18 cellular contexts compared by ENCODE assay signal in the genomic region with DNA sequence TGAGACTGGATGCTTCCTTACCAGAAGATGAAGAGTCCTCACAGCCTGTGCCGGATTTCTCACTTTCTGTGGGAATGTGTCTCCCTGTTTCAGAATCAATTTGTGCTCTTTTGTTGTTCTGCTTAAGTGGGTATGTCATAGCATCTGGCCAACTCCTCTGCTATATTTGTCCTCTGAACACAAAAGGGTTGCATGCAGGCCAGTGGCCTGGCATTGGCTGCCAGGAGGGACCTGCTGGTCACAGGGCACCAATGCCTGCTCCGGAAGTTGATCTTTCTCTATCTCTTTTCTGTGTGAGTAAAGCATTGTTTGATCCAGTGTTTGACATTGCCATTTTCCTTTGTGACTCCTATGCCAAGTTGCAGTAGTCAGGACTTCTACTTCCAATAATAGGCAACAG. TPM values are rescaled to one million over a fixed set of nuclear protein-coding genes. Genes with fewer than 3 reads are reported as not detected.
DNase-seq lines count a peak whose midpoint lies in the region; ATAC-seq, FAIRE-seq and TF ChIP-seq lines count a peak whose summit lies in the region.
"Had no signal": no experiment of that assay in that cellular context is flagged by ENCODE, and none has a peak within 500 bp of the region (broad histone marks: within the 10 kb centered on the region; RNA-seq: fewer than 3 reads in every experiment).

No MANE protein-coding gene starts in this region.

- no peak overlapping the region for H3K27ac Mint-ChIP-seq in GM23338

- no peaks in the 10 kb centered on the region for H3K36me3 ChIP-seq in GM23338 (ENCODE audit: insufficient read depth)
- H3K36me3 ChIP-seq: prostate gland, tibial nerve had no signal

- H3K79me2 ChIP-seq in GM23338 (replicated peaks; ENCODE audit: insufficient read depth): peaks cover 100% of the 10 kb centered on the region

- H3F3A ChIP-seq in GM23338 (replicated peaks; ENCODE audit: low read depth): peaks cover 54% of the 10 kb centered on the region

- no peak for FAIRE-seq in GM12891 (lab: Jason Lieb, UNC)
- FAIRE-seq: endometrium had no signal

- TF ChIP-seq POLR2A in GM12891 (IDR thresholded peaks at IDR 0.05; ENCODE audit: low read depth, low read length): no peak

- H3K27me3 ChIP-seq in GM23338 (ENCODE audit: insufficient read depth) (no peaks in the 10 kb centered on the region), dorsolateral prefrontal cortex (no peaks in the 10 kb centered on the region)
- H3K27me3 ChIP-seq: tibial nerve had no signal

- intact Hi-C loops in dorsolateral prefrontal cortex (cut with DNase I): no loop called here

- ATAC-seq in GM23338: no peak
- ATAC-seq in GM18873 (IDR thresholded peaks at IDR 0.05; ENCODE audit: low FRiP score, unreplicated experiment): no peak
- ATAC-seq in HG03457 (IDR thresholded peaks at IDR 0.05; ENCODE audit: unreplicated experiment): no peak
- ATAC-seq: Panc1 had no signal

- peaks cover 71% of the 10 kb centered on the region for H3K4me1 Mint-ChIP-seq in GM23338

- no peaks in the 10 kb centered on the region; the same call in 2 of the 3 replicates for H3K9me3 Mint-ChIP-seq in GM23338

- H3K27me3 Mint-ChIP-seq in GM23338 (ENCODE audit: insufficient read depth, low read depth, poor library complexity): peaks cover 20% of the 10 kb centered on the region

- H3K27ac ChIP-seq in GM23338 (ENCODE audit: low read depth) (no peak overlapping the region), dorsolateral prefrontal cortex (peak overlapping the region in 32 of 59 donors; percentile 1 to 68 (median 37))
- H3K27ac ChIP-seq: prostate gland, tibial nerve had no signal

- H3K4me3 Mint-ChIP-seq in GM23338: no peak overlapping the region
- H3K4me3 Mint-ChIP-seq: nephron progenitor cell had no signal

- H3K4me1 ChIP-seq in GM23338 (ENCODE audit: insufficient read depth): peaks cover 96% of the 10 kb centered on the region

- H3K36me3 Mint-ChIP-seq in GM23338 (ENCODE audit: low read depth): peaks cover 31% of the 10 kb centered on the region

- H3K4me2 ChIP-seq in GM23338: peak overlapping the region; percentile 58; the same call in 1 of the 2 replicates

- TF ChIP-seq CTCF in GM23338 (conservative IDR thresholded peaks at IDR 0.05; ENCODE audit: low read depth in 2 of 2) (no peak), dorsolateral prefrontal cortex (IDR thresholded peaks at IDR 0.05 in 54 of 56, conservative IDR thresholded peaks at IDR 0.05 in 2 of 56; ENCODE audit: low read depth in 1 of 56, partially characterized antibody in 56 of 56) (no peak)

- no peak overlapping the region for H2AFZ ChIP-seq in GM23338

- H3K9me2 ChIP-seq in GM23338 (ENCODE audit: insufficient read depth): no peaks in the 10 kb centered on the region

- DNase-seq in NCI-H146 (lab: John Stamatoyannopoulos, UW): peak; percentile 1
- DNase-seq in NCI-H146 treated with DMSO at 0.1 percent for 48 hours (lab: John Stamatoyannopoulos, UW; ENCODE audit: unreplicated experiment): no peak
- no peak for DNase-seq in GM23338 (ENCODE audit: low spot score)
- no peak for DNase-seq in dorsolateral prefrontal cortex
- peak; percentile 43 for DNase-seq in myocyte (ENCODE audit: low read depth)
- no peak for DNase-seq in GM12891 (ENCODE audit: insufficient read length, low spot score)
- DNase-seq: 8988T; activated effector memory CD4-positive, alpha-beta T cell treated with anti-CD3 and anti-CD28 coated beads, Interleukin-2, amount 50 U/mL, for 16 hours; cerebellar nuclear complex; NCI-H1105 treated with DMSO at 0.1 percent for 48 hours; NCI-H2171; nephron progenitor cell had no signal

- H3K4me3 ChIP-seq in GM23338 (no peak overlapping the region), dorsolateral prefrontal cortex (no peak overlapping the region)
- H3K4me3 ChIP-seq: prostate gland, tibial nerve had no signal

- H4K20me1 ChIP-seq in GM23338 (replicated peaks; ENCODE audit: insufficient read depth): peaks cover 100% of the 10 kb centered on the region

TF ChIP-seq in GM23338, 12 proteins besides CTCF, POLR2A, EP300 and RAD21 (continues in another document):
- TF ChIP-seq POLR2AphosphoS5 (IDR thresholded peaks at IDR 0.05; ENCODE audit: low read depth): no peak
- TF ChIP-seq, protein P1, sequence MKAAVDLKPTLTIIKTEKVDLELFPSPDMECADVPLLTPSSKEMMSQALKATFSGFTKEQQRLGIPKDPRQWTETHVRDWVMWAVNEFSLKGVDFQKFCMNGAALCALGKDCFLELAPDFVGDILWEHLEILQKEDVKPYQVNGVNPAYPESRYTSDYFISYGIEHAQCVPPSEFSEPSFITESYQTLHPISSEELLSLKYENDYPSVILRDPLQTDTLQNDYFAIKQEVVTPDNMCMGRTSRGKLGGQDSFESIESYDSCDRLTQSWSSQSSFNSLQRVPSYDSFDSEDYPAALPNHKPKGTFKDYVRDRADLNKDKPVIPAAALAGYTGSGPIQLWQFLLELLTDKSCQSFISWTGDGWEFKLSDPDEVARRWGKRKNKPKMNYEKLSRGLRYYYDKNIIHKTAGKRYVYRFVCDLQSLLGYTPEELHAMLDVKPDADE (IDR thresholded peaks at IDR 0.05): no peak
- TF ChIP-seq, protein P2, sequence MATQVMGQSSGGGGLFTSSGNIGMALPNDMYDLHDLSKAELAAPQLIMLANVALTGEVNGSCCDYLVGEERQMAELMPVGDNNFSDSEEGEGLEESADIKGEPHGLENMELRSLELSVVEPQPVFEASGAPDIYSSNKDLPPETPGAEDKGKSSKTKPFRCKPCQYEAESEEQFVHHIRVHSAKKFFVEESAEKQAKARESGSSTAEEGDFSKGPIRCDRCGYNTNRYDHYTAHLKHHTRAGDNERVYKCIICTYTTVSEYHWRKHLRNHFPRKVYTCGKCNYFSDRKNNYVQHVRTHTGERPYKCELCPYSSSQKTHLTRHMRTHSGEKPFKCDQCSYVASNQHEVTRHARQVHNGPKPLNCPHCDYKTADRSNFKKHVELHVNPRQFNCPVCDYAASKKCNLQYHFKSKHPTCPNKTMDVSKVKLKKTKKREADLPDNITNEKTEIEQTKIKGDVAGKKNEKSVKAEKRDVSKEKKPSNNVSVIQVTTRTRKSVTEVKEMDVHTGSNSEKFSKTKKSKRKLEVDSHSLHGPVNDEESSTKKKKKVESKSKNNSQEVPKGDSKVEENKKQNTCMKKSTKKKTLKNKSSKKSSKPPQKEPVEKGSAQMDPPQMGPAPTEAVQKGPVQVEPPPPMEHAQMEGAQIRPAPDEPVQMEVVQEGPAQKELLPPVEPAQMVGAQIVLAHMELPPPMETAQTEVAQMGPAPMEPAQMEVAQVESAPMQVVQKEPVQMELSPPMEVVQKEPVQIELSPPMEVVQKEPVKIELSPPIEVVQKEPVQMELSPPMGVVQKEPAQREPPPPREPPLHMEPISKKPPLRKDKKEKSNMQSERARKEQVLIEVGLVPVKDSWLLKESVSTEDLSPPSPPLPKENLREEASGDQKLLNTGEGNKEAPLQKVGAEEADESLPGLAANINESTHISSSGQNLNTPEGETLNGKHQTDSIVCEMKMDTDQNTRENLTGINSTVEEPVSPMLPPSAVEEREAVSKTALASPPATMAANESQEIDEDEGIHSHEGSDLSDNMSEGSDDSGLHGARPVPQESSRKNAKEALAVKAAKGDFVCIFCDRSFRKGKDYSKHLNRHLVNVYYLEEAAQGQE (IDR thresholded peaks at IDR 0.05; ENCODE audit: unreplicated experiment): no peak
- TF ChIP-seq CREB1 (CRISPR knock-in tag; IDR thresholded peaks at IDR 0.05; ENCODE audit: low read depth): no peak
- TF ChIP-seq JUNB (IDR thresholded peaks at IDR 0.05; ENCODE audit: unreplicated experiment): no peak

TF ChIP-seq in GM12891, 5 proteins besides CTCF, POLR2A, EP300 and RAD21:
- TF ChIP-seq TAF1 (IDR thresholded peaks at IDR 0.05; ENCODE audit: low read depth, low read length) (no peak), POLR2AphosphoS5 (IDR thresholded peaks at IDR 0.05; ENCODE audit: low read depth, low read length) (no peak), POU2F2 (IDR thresholded peaks at IDR 0.05; ENCODE audit: low read depth, low read length) (no peak)
TF ChIP-seq in GM12891: peak in this region for 0.

RNA-seq across cellular contexts. Expression of gene JARID2, which starts 47.8 kb away (rescaled TPM):
- 177 and 196 TPM in 2 replicates for total RNA-seq in GM23338 (2014; rRNA removed; shearing (Covaris generic))
- polyA plus RNA-seq in GM23338 (2016; fragmentation: Nextera tagmentation; extraction: Ambion mirVana): 87.6 and 92.8 TPM in 2 replicates
- total RNA-seq in dorsolateral prefrontal cortex (10 to 100 TPM; 14.2 to 26.7 (median 20.5) TPM), myocyte (8.6 and 10.1 TPM in 2 replicates)
- 2.4 TPM for polyA plus RNA-seq in myocyte (2012)
- polyA plus RNA-seq in GM12891 (2012; ENCODE audit: low read depth, missing spikeins): 10.5 TPM

Comparison
In these comparisons a context has a peak if more than half of its experiments do, and no peak if none do; other contexts are left out.
1. DNase-seq: peak in NCI-H146 (single experiment) and myocyte (single experiment); none in NCI-H146 treated with DMSO at 0.1 percent for 48 hours (single experiment), GM23338 (single experiment), dorsolateral prefrontal cortex (0 of 10) and GM12891 (single experiment).